Comparison of ENCODE assay signal across 12 cellular contexts in the genomic region with DNA sequence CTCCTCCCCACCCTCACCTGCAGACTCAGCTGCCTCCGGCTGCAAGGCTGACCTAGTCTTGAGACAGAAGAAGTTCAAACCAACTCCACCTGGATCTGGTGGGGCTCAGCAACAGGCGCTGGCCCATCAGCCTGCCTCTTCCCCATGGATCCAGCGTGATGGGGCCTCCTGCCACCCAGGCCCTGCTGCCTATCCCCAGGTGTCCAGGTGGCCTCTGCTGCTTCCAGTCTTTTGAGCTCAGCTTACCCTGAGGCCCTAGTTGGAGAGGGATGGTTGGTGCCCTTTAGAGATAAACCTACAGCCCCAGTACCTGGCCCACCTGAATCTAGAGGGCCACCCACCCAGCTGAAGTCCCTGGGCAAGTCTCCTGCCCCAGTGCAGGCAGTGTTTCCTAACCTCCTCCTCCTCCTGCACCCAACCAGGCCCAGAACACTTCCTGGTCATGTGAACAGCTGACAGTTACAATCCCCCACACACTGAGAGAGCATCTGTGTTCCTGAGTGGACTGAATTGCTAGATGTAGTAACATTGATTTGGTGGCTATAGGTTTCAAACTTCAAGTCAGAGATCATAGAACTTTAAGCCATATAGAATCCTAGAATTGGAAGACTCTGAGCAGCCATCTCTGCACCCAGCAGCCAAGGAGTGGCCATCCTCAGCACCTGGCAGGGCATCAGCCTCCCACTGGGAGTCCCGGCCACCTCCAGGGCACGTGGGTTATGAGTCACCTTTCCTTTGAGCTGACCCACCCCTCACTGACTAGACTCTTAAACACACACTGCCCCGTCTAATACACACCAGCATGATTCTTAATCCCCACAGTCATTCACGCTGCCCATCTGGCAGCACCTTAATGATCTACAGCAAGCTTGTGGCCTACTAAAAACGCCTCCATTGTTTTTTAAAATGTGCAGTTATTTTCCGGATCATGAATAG. TPM values are rescaled to one million over a fixed set of nuclear protein-coding genes. Genes with fewer than 3 reads are reported as not detected.
DNase-seq lines count a peak whose midpoint lies in the region; ATAC-seq and TF ChIP-seq lines count a peak whose summit lies in the region.
"Had no signal": no experiment of that assay in that cellular context is flagged by ENCODE, and none has a peak within 500 bp of the region (broad histone marks: within the 10 kb centered on the region; RNA-seq: fewer than 3 reads in every experiment).

No MANE protein-coding gene starts in this region.

- H3K27me3 ChIP-seq in endodermal cell (ENCODE audit: control insufficient read depth, insufficient read depth, low read length, poor library complexity, severe bottlenecking) = no peaks in the 10 kb centered on the region

- DNase-seq in activated CD8-positive, alpha-beta memory T cell treated with anti-CD3 and anti-CD28 coated beads, Interleukin-2, amount 10 ng/mL, durations not matched to agents 7 days and 5 days = no peak
- DNase-seq in activated CD8-positive, alpha-beta memory T cell treated with anti-CD3 and anti-CD28 coated beads for 24 hours = no peak
- DNase-seq in NCI-H524 treated with DMSO at 0.1 percent for 48 hours (lab: John Stamatoyannopoulos, UW) (peak; percentile 21), endodermal cell (peak; percentile 47), WTC11 (ENCODE audit: low spot score) (no peak)
- no peak for DNase-seq in stimulated activated naive B cell treated with anti-CD40 and anti-IgM and Interleukin-4, amounts not matched to agents 10 μg/mL and 1 μg/mL and 100 μg/mL, for 72 hours
- DNase-seq: NCI-H1694 had no signal

- no peaks in the 10 kb centered on the region for H3K9me3 Mint-ChIP-seq in activated CD8-positive, alpha-beta memory T cell treated with anti-CD3 and anti-CD28 coated beads, Interleukin-2, amount 10 ng/mL, durations not matched to agents 7 days and 5 days (ENCODE audit: low read depth)
- H3K9me3 Mint-ChIP-seq in endodermal cell = no peaks in the 10 kb centered on the region
- no peaks in the 10 kb centered on the region for H3K9me3 Mint-ChIP-seq in stimulated activated naive B cell treated with anti-CD40 and anti-IgM and Interleukin-4, amounts not matched to agents 10 μg/mL and 1 μg/mL and 100 μg/mL, for 72 hours
- no peaks in the 10 kb centered on the region for H3K9me3 Mint-ChIP-seq in WTC11

- H3K36me3 Mint-ChIP-seq in activated CD8-positive, alpha-beta memory T cell treated with anti-CD3 and anti-CD28 coated beads, Interleukin-2, amount 10 ng/mL, durations not matched to agents 7 days and 5 days = peaks cover 5% of the 10 kb centered on the region
- H3K36me3 Mint-ChIP-seq in endodermal cell (ENCODE audit: low read depth) (no peaks in the 10 kb centered on the region), WTC11 (no peaks in the 10 kb centered on the region)
- H3K36me3 Mint-ChIP-seq in stimulated activated naive B cell treated with anti-CD40 and anti-IgM and Interleukin-4, amounts not matched to agents 10 μg/mL and 1 μg/mL and 100 μg/mL, for 72 hours = peaks cover 39 to 45% of the 10 kb centered on the region in 2 donors

- no peaks in the 10 kb centered on the region for H3K27me3 Mint-ChIP-seq in activated CD8-positive, alpha-beta memory T cell treated with anti-CD3 and anti-CD28 coated beads, Interleukin-2, amount 10 ng/mL, durations not matched to agents 7 days and 5 days
- H3K27me3 Mint-ChIP-seq in endodermal cell (ENCODE audit: insufficient read depth) (peaks cover 4% of the 10 kb centered on the region), WTC11 (ENCODE audit: low read depth) (no peaks in the 10 kb centered on the region)
- no peaks in the 10 kb centered on the region for H3K27me3 Mint-ChIP-seq in stimulated activated naive B cell treated with anti-CD40 and anti-IgM and Interleukin-4, amounts not matched to agents 10 μg/mL and 1 μg/mL and 100 μg/mL, for 72 hours

- TF ChIP-seq CTCF in endodermal cell (conservative IDR thresholded peaks at IDR 0.05) (no peak), WTC11 (IDR thresholded peaks at IDR 0.05) (no peak)

- H3K9ac ChIP-seq in endodermal cell (ENCODE audit: extremely low read depth, low read length, poor library complexity, severe bottlenecking) = no peak overlapping the region

- H3K27ac Mint-ChIP-seq in activated CD8-positive, alpha-beta memory T cell treated with anti-CD3 and anti-CD28 coated beads, Interleukin-2, amount 10 ng/mL, durations not matched to agents 7 days and 5 days = peak overlapping the region; percentile 73
- H3K27ac Mint-ChIP-seq in endodermal cell = peak overlapping the region; percentile 48
- H3K27ac Mint-ChIP-seq in stimulated activated naive B cell treated with anti-CD40 and anti-IgM and Interleukin-4, amounts not matched to agents 10 μg/mL and 1 μg/mL and 100 μg/mL, for 72 hours = peak overlapping the region; percentile 79
- no peak overlapping the region for H3K27ac Mint-ChIP-seq in WTC11

- no peak overlapping the region for H3K4me3 Mint-ChIP-seq in activated CD8-positive, alpha-beta memory T cell treated with anti-CD3 and anti-CD28 coated beads, Interleukin-2, amount 10 ng/mL, durations not matched to agents 7 days and 5 days
- H3K4me3 Mint-ChIP-seq in endodermal cell (no peak overlapping the region), WTC11 (no peak overlapping the region)
- H3K4me3 Mint-ChIP-seq in stimulated activated naive B cell treated with anti-CD40 and anti-IgM and Interleukin-4, amounts not matched to agents 10 μg/mL and 1 μg/mL and 100 μg/mL, for 72 hours = no peak overlapping the region

- no peaks in the 10 kb centered on the region for H3K4me1 ChIP-seq in endodermal cell (ENCODE audit: control insufficient read depth, insufficient read depth, low read length)

- H3K4me3 ChIP-seq in endodermal cell (ENCODE audit: low read length) = no peak overlapping the region
- H3K4me3 ChIP-seq: SK-N-MC had no signal

- CTCF ChIA-PET in activated CD8-positive, alpha-beta memory T cell treated with anti-CD3 and anti-CD28 coated beads, Interleukin-2, amount 10 ng/mL, durations not matched to agents 7 days and 5 days (lab: Charles Lee) = interaction anchor here (0.8 to 1.2 kb wide), 2 partner anchors 9 to 191 kb away, joined by 3 read pairs; no protein-coding TSS in a partner anchor
- CTCF ChIA-PET in WTC11 (lab: Charles Lee) = no interaction called here

- ATAC-seq in activated CD8-positive, alpha-beta memory T cell treated with anti-CD3 and anti-CD28 coated beads, Interleukin-2, amount 10 ng/mL, durations not matched to agents 7 days and 5 days = no peak
- no peak for ATAC-seq in stimulated activated naive B cell treated with anti-CD40 and anti-IgM and Interleukin-4, amounts not matched to agents 10 μg/mL and 1 μg/mL and 100 μg/mL, for 72 hours (replicated peaks)
- ATAC-seq in GM18867 (IDR thresholded peaks at IDR 0.05; ENCODE audit: unreplicated experiment) (no peak), GM21515 (IDR thresholded peaks at IDR 0.05; ENCODE audit: unreplicated experiment) (no peak), WTC11 (no peak)

- H3K36me3 ChIP-seq in endodermal cell (ENCODE audit: control insufficient read depth, insufficient read depth, low read length) = no peaks in the 10 kb centered on the region

- H3K9me3 ChIP-seq in endodermal cell (ENCODE audit: control insufficient read depth, low read length) = no peaks in the 10 kb centered on the region

- WGBS in endodermal cell (ENCODE audit: insufficient coverage in 1 of 2, insufficient read length in 1 of 2), 2 experiments = 85 to 87% methylated on average over 3 to 9 of the region's 9 CpGs

- POLR2A ChIA-PET in WTC11 (lab: Charles Lee) = no interaction called here

- peaks cover 62% of the 10 kb centered on the region for H3K4me1 Mint-ChIP-seq in activated CD8-positive, alpha-beta memory T cell treated with anti-CD3 and anti-CD28 coated beads, Interleukin-2, amount 10 ng/mL, durations not matched to agents 7 days and 5 days
- H3K4me1 Mint-ChIP-seq in endodermal cell (peaks cover 14% of the 10 kb centered on the region), WTC11 (peaks cover 9% of the 10 kb centered on the region)
- H3K4me1 Mint-ChIP-seq in stimulated activated naive B cell treated with anti-CD40 and anti-IgM and Interleukin-4, amounts not matched to agents 10 μg/mL and 1 μg/mL and 100 μg/mL, for 72 hours = peaks cover 43 to 62% of the 10 kb centered on the region in 2 donors

- H3K27ac ChIP-seq in endodermal cell (ENCODE audit: low read depth, low read length) = no peak overlapping the region
- H3K27ac ChIP-seq: SK-N-MC had no signal

TF ChIP-seq in WTC11, 78 proteins besides CTCF, POLR2A, EP300 and RAD21 (continues in another document):
- TF ChIP-seq, protein P1, sequence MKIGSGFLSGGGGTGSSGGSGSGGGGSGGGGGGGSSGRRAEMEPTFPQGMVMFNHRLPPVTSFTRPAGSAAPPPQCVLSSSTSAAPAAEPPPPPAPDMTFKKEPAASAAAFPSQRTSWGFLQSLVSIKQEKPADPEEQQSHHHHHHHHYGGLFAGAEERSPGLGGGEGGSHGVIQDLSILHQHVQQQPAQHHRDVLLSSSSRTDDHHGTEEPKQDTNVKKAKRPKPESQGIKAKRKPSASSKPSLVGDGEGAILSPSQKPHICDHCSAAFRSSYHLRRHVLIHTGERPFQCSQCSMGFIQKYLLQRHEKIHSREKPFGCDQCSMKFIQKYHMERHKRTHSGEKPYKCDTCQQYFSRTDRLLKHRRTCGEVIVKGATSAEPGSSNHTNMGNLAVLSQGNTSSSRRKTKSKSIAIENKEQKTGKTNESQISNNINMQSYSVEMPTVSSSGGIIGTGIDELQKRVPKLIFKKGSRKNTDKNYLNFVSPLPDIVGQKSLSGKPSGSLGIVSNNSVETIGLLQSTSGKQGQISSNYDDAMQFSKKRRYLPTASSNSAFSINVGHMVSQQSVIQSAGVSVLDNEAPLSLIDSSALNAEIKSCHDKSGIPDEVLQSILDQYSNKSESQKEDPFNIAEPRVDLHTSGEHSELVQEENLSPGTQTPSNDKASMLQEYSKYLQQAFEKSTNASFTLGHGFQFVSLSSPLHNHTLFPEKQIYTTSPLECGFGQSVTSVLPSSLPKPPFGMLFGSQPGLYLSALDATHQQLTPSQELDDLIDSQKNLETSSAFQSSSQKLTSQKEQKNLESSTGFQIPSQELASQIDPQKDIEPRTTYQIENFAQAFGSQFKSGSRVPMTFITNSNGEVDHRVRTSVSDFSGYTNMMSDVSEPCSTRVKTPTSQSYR (CRISPR knock-in tag; IDR thresholded peaks at IDR 0.05) = no peak
- TF ChIP-seq ZNF121 (CRISPR knock-in tag; IDR thresholded peaks at IDR 0.05) = no peak

RNA-seq across cellular contexts. Expression of a gene that starts 51.9 kb away (rescaled TPM):
- total RNA-seq in activated CD8-positive, alpha-beta memory T cell treated with anti-CD3 and anti-CD28 coated beads, Interleukin-2, amount 10 ng/mL, durations not matched to agents 7 days and 5 days = 1 to 10 TPM; 1.9 to 8.9 TPM
- total RNA-seq in endodermal cell = 1 to 10 TPM in 1 of 2 donors, under 1 TPM in 1; 0.31 to 1.1 TPM
- polyA plus RNA-seq in endodermal cell (2013, experiment 1 of 2) = 1.1 TPM
- 1.6 TPM for polyA plus RNA-seq in endodermal cell (2013, experiment 2 of 2)
- 3.4 to 4.9 TPM (median 4.4 TPM) in 3 replicates for total RNA-seq in WTC11 (2021)
- total RNA-seq: dermis microvascular lymphatic vessel endothelial cell had no signal
- polyA plus RNA-seq: neural cell had no signal

Comparison
In these comparisons a context has a peak if more than half of its experiments do, and no peak if none do; other contexts are left out.
1. DNase-seq: peak in NCI-H524 treated with DMSO at 0.1 percent for 48 hours (single experiment) and endodermal cell (single experiment); none in activated CD8-positive, alpha-beta memory T cell treated with anti-CD3 and anti-CD28 coated beads, Interleukin-2, amount 10 ng/mL, durations not matched to agents 7 days and 5 days (single experiment), activated CD8-positive, alpha-beta memory T cell treated with anti-CD3 and anti-CD28 coated beads for 24 hours (single experiment), stimulated activated naive B cell treated with anti-CD40 and anti-IgM and Interleukin-4, amounts not matched to agents 10 μg/mL and 1 μg/mL and 100 μg/mL, for 72 hours (single experiment) and WTC11 (single experiment).